9 cellular contexts compared by ENCODE assay signal in the genomic region with DNA sequence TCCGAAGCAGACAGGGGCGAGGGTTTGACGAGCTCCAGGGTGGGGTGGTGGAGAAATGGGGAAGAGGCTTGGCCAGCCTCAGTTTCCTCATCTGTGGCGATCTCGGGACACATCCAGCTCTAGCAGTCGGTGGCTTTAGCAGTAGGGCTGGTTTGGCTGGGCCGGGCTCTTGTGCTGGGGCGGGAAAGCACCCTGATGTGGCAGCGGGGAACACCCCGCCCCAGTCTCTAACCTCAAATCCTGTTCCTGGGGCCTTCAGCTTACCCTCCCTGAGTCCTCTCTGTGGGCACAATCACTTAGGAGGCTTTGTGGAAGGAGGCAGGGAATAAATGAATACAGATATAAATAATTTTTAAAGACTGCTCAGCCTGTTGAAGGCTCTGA. TPM values are rescaled to one million over a fixed set of nuclear protein-coding genes. Genes with fewer than 3 reads are reported as not detected.
DNase-seq lines count a peak whose midpoint lies in the region; ATAC-seq, FAIRE-seq and TF ChIP-seq lines count a peak whose summit lies in the region.
"Had no signal": no experiment of that assay in that cellular context is flagged by ENCODE, and none has a peak within 500 bp of the region (broad histone marks: within the 10 kb centered on the region; RNA-seq: fewer than 3 reads in every experiment).

No MANE protein-coding gene starts in this region.

- in situ Hi-C loops in GM13976 (cut with MboI; ENCODE audit: low sequenced_read_pairs, unreplicated experiment) = no loop called here

- DNase-seq in GM13976 (ENCODE audit: low spot score) (peak; percentile 73), RPMI7951 (ENCODE audit: low read depth) (peak; percentile 39), right atrium auricular region (ENCODE audit: low spot score) (peak; percentile 71), small intestine (peak; percentile 58), NCI-H2029 treated with DMSO at 0.1 percent for 48 hours (lab: John Stamatoyannopoulos, UW) (no peak), retina (no peak)
- DNase-seq in activated naive CD4-positive, alpha-beta T cell treated with anti-CD3 and anti-CD28 coated beads, Interleukin-2, amount 10 ng/mL, durations not matched to agents 7 days and 5 days = peak; percentile 79

- H3K27me3 ChIP-seq in right atrium auricular region = no peaks in the 10 kb centered on the region
- H3K27me3 ChIP-seq in small intestine (ENCODE audit: control insufficient read depth in 2 of 2, insufficient read depth in 2 of 2, low read length in 2 of 2) = no peaks in the 10 kb centered on the region

- H3K36me3 ChIP-seq in right atrium auricular region (no peaks in the 10 kb centered on the region), small intestine (ENCODE audit: control insufficient read depth in 2 of 2, insufficient read depth in 2 of 2, low read length in 2 of 2) (no peaks in the 10 kb centered on the region)

- H3K4me3 ChIP-seq in right atrium auricular region = peak overlapping the region; percentile 70 to 93
- peak overlapping the region; percentile 78 to 98 for H3K4me3 ChIP-seq in small intestine (ENCODE audit: low read depth in 1 of 2, low read length in 2 of 2)

- H3K27ac ChIP-seq in right atrium auricular region (peak overlapping the region; percentile 74 to 83), small intestine (ENCODE audit: low read depth in 1 of 2, low read length in 1 of 2) (peak overlapping the region; percentile 87 to 97)

- peak overlapping the region; percentile 98 for H3K4me3 Mint-ChIP-seq in activated naive CD4-positive, alpha-beta T cell treated with anti-CD3 and anti-CD28 coated beads, Interleukin-2, amount 10 ng/mL, durations not matched to agents 7 days and 5 days

- H3K9me3 ChIP-seq in right atrium auricular region = no peaks in the 10 kb centered on the region
- H3K9me3 ChIP-seq in small intestine (ENCODE audit: control insufficient read depth, low read depth) = no peaks in the 10 kb centered on the region

- peaks cover 27% of the 10 kb centered on the region for H3K36me3 Mint-ChIP-seq in activated naive CD4-positive, alpha-beta T cell treated with anti-CD3 and anti-CD28 coated beads, Interleukin-2, amount 10 ng/mL, durations not matched to agents 7 days and 5 days

- H3K4me1 Mint-ChIP-seq in activated naive CD4-positive, alpha-beta T cell treated with anti-CD3 and anti-CD28 coated beads, Interleukin-2, amount 10 ng/mL, durations not matched to agents 7 days and 5 days = peaks cover 62% of the 10 kb centered on the region

- peak overlapping the region; percentile 99 for H3K27ac Mint-ChIP-seq in activated naive CD4-positive, alpha-beta T cell treated with anti-CD3 and anti-CD28 coated beads, Interleukin-2, amount 10 ng/mL, durations not matched to agents 7 days and 5 days

- no peaks in the 10 kb centered on the region for H3K27me3 Mint-ChIP-seq in activated naive CD4-positive, alpha-beta T cell treated with anti-CD3 and anti-CD28 coated beads, Interleukin-2, amount 10 ng/mL, durations not matched to agents 7 days and 5 days

- H3K9me3 Mint-ChIP-seq in activated naive CD4-positive, alpha-beta T cell treated with anti-CD3 and anti-CD28 coated beads, Interleukin-2, amount 10 ng/mL, durations not matched to agents 7 days and 5 days = no peaks in the 10 kb centered on the region

- TF ChIP-seq CTCF in GM13976 (IDR thresholded peaks at IDR 0.05; ENCODE audit: borderline replicate concordance, control extremely low read depth, extremely low read depth, insufficient read depth, missing control alignments) = no peak
- no peak for TF ChIP-seq CTCF in right atrium auricular region (IDR thresholded peaks at IDR 0.05)

- peak; percentile 39 for ATAC-seq in HG02642 (IDR thresholded peaks at IDR 0.05; ENCODE audit: poor library complexity, unreplicated experiment)

- H3K4me1 ChIP-seq in right atrium auricular region (peaks cover 0 to 28% of the 10 kb centered on the region in 2 donors), small intestine (ENCODE audit: control insufficient read depth in 2 of 2, insufficient read depth in 1 of 2, low read depth in 1 of 2, low read length in 1 of 2) (peaks cover 4 to 13% of the 10 kb centered on the region in 2 donors)

- no peak for FAIRE-seq in small intestine (lab: Jason Lieb, UNC)
- FAIRE-seq: frontal cortex had no signal

- CTCF ChIA-PET in activated naive CD4-positive, alpha-beta T cell treated with anti-CD3 and anti-CD28 coated beads, Interleukin-2, amount 10 ng/mL, durations not matched to agents 7 days and 5 days (lab: Charles Lee) = interaction anchor here (0.7 to 0.9 kb wide), 2 partner anchors 19 to 28 kb away, joined by 3 read pairs; no protein-coding TSS in a partner anchor

- 1 to 5% (median 3%) methylated on average over 9 to 10 of the region's 10 CpGs for whole genome bisulfite sequencing in small intestine, 3 donors

RNA-seq across cellular contexts. Expression of gene TTC7A, which starts 1.1 kb away (rescaled TPM):
- 6.5 and 11.0 TPM in 2 replicates for total RNA-seq in RPMI7951 (2014; rRNA removed; shearing (Covaris generic))
- total RNA-seq in right atrium auricular region = 10 to 100 TPM in 1 of 2 donors, 1 to 10 TPM in 1; 5.8 to 11.2 TPM
- polyA plus RNA-seq in small intestine = 10 to 100 TPM; 25.7 to 48.8 (median 39.2) TPM

RNA-seq across cellular contexts. Expression of gene MCFD2, which starts 26.5 kb away (rescaled TPM):
- 169 and 177 TPM in 2 replicates for total RNA-seq in RPMI7951 (2014; rRNA removed; shearing (Covaris generic))
- 10 to 100 TPM; 48.7 to 77.5 TPM for total RNA-seq in right atrium auricular region
- polyA plus RNA-seq in small intestine = 10 to 100 TPM; 20.8 to 45.0 (median 21.3) TPM

Comparison
In these comparisons a context has a peak if more than half of its experiments do, and no peak if none do; other contexts are left out.
1. DNase-seq: peak in GM13976 (single experiment), RPMI7951 (single experiment), activated naive CD4-positive, alpha-beta T cell treated with anti-CD3 and anti-CD28 coated beads, Interleukin-2, amount 10 ng/mL, durations not matched to agents 7 days and 5 days (single experiment), right atrium auricular region (single experiment) and small intestine (single experiment); none in NCI-H2029 treated with DMSO at 0.1 percent for 48 hours (single experiment) and retina (single experiment).